1 cellular context compared by ENCODE assay signal in the genomic region with DNA sequence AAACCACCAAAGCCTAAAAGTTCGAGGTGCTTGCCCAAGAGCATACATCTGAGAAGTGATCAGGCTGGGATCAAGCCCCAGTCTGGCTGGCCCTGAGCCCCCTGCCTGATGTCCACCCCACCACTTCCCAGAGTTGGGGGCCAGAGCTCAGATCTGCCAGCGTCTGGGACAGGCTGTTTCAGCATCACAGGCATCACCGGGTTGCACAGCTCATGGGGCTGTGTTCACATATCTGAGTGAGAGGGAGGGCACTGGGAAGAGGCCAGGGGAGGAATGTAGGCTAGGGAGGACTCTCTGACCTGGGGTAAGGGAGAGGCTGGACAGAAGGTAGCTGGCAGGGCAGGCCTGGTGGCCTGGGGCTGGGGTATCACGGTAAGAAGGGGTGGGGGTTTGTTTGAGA.
TF ChIP-seq lines count a peak whose summit lies in the region.

No MANE protein-coding gene starts in this region.

TF ChIP-seq in HepG2, 621 proteins besides CTCF, POLR2A, EP300 and RAD21:
- TF ChIP-seq MZF1 (CRISPR knock-in tag; IDR thresholded peaks at IDR 0.05; ENCODE audit: borderline replicate concordance) (no peak), CREM (IDR thresholded peaks at IDR 0.05) (no peak), CREM (CRISPR knock-in tag; IDR thresholded peaks at IDR 0.05) (0 out of 2 replicates have a peak, but pooled peaks have one; percentile 7), JARID2 (CRISPR knock-in tag; IDR thresholded peaks at IDR 0.05; ENCODE audit: insufficient replicate concordance) (peak; percentile 33), MYC (CRISPR knock-in tag; IDR thresholded peaks at IDR 0.05; ENCODE audit: borderline replicate concordance) (0 out of 2 replicates have a peak, but pooled peaks have one; percentile 21), REL (CRISPR knock-in tag; conservative IDR thresholded peaks at IDR 0.05) (0 out of 2 replicates have a peak, but pooled peaks have one; percentile 37), ZNF563 (CRISPR knock-in tag; IDR thresholded peaks at IDR 0.05) (no peak), ZNF703 (CRISPR knock-in tag; IDR thresholded peaks at IDR 0.05; ENCODE audit: borderline replicate concordance) (0 out of 2 replicates have a peak, but pooled peaks have one; percentile 30), CBX5 (CRISPR knock-in tag; IDR thresholded peaks at IDR 0.05; ENCODE audit: borderline replicate concordance) (0 out of 2 replicates have a peak, but pooled peaks have one; percentile 24), KDM6A (CRISPR knock-in tag; IDR thresholded peaks at IDR 0.05; ENCODE audit: low read depth) (0 out of 2 replicates have a peak, but pooled peaks have one; percentile 14), TAF15 (IDR thresholded peaks at IDR 0.05; ENCODE audit: low read depth, low read length, poor library complexity, severe bottlenecking) (no peak), PHF8 (CRISPR knock-in tag; IDR thresholded peaks at IDR 0.05) (0 out of 2 replicates have a peak, but pooled peaks have one; percentile 17), SMAD3 (CRISPR knock-in tag; IDR thresholded peaks at IDR 0.05) (no peak), JUND (CRISPR knock-in tag; IDR thresholded peaks at IDR 0.05) (no peak), ARNT (IDR thresholded peaks at IDR 0.05) (no peak), ZNF768 (CRISPR knock-in tag; IDR thresholded peaks at IDR 0.05) (peak; percentile 28; the same call in 1 of the 2 replicates), ZBTB7A (CRISPR knock-in tag; IDR thresholded peaks at IDR 0.05) (0 out of 2 replicates have a peak, but pooled peaks have one; percentile 26), ZNF263 (CRISPR knock-in tag; IDR thresholded peaks at IDR 0.05) (peak; percentile 86)
- TF ChIP-seq, protein P1, sequence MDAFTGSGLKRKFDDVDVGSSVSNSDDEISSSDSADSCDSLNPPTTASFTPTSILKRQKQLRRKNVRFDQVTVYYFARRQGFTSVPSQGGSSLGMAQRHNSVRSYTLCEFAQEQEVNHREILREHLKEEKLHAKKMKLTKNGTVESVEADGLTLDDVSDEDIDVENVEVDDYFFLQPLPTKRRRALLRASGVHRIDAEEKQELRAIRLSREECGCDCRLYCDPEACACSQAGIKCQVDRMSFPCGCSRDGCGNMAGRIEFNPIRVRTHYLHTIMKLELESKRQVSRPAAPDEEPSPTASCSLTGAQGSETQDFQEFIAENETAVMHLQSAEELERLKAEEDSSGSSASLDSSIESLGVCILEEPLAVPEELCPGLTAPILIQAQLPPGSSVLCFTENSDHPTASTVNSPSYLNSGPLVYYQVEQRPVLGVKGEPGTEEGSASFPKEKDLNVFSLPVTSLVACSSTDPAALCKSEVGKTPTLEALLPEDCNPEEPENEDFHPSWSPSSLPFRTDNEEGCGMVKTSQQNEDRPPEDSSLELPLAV (CRISPR knock-in tag; conservative IDR thresholded peaks at IDR 0.05; ENCODE audit: low read depth): no peak
- TF ChIP-seq, protein P2, sequence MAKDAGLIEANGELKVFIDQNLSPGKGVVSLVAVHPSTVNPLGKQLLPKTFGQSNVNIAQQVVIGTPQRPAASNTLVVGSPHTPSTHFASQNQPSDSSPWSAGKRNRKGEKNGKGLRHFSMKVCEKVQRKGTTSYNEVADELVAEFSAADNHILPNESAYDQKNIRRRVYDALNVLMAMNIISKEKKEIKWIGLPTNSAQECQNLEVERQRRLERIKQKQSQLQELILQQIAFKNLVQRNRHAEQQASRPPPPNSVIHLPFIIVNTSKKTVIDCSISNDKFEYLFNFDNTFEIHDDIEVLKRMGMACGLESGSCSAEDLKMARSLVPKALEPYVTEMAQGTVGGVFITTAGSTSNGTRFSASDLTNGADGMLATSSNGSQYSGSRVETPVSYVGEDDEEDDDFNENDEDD (CRISPR knock-in tag; IDR thresholded peaks at IDR 0.05; ENCODE audit: borderline replicate concordance): 0 out of 2 replicates have a peak, but pooled peaks have one; percentile 19
